16 cellular contexts compared by ENCODE assay signal in the genomic region with DNA sequence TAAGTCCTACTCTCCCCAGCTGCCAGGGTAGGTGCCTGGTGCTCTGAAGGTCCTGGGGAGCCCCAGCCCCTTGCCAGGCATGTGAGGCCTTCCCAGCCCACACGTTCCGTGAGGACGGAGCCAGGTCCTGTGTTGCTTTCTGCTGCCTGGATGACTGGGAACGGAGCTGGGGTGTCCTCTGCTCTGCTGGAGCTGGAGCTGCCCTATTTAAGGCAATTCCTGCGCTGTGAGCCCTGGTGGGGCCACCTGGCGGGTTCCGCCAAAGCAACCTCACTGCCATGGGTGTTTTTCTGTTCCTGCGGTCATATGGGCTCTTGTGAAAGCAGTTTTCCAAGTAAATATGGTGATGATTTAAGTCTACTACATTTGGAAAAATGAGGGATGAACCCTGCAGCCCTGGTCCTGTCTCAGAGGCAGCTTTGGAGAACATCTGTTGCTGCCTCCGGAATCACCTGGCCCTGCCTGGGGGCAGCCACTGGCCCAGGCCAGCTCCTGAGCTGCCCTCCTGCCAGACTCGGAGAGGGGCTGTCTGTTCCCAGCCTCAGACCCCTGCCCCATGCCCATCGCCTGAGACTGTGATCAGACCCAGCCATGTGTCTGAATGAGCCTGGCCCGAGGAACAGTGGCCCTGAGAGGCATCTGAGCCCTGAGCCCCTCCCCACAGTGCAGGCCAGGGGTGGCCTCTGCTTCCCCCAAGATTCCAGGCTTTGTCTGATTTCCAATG. TPM values are rescaled to one million over a fixed set of nuclear protein-coding genes. Genes with fewer than 3 reads are reported as not detected.
DNase-seq lines count a peak whose midpoint lies in the region; ATAC-seq, FAIRE-seq and TF ChIP-seq lines count a peak whose summit lies in the region.
"Had no signal": no experiment of that assay in that cellular context is flagged by ENCODE, and none has a peak within 500 bp of the region (broad histone marks: within the 10 kb centered on the region; RNA-seq: fewer than 3 reads in every experiment).

No MANE protein-coding gene starts in this region.

- H3K9me3 ChIP-seq in AG04450 (ENCODE audit: control insufficient read depth, insufficient read depth, low read length) (no peaks in the 10 kb centered on the region; the same call in 1 of the 2 replicates), H9 (ENCODE audit: control insufficient read depth, low read depth, low read length) (no peaks in the 10 kb centered on the region), pancreas (no peaks in the 10 kb centered on the region)

- peaks cover 6 to 24% of the 10 kb centered on the region in 2 experiments for H3K4me1 Mint-ChIP-seq in H9

- H3K18ac ChIP-seq in H9 (ENCODE audit: insufficient read length, low read depth, low read length) = peak overlapping the region; percentile 18

- H3K27ac ChIP-seq in AG04450 (ENCODE audit: low read depth, low read length) (peak overlapping the region; percentile 99), H9 (ENCODE audit: insufficient read length, low read depth, low read length) (no peak overlapping the region), coronary artery (peak overlapping the region; percentile 29 to 89), pancreas (no peak overlapping the region)
- H3K27ac ChIP-seq: C4-2B had no signal

- H3K27ac Mint-ChIP-seq in H9 = peak overlapping the region in 1 of 3 experiments; percentile 39; a peak in 1 of 7 replicates
- H3K27ac Mint-ChIP-seq: activated naive CD4-positive, alpha-beta T cell treated with anti-CD3 and anti-CD28 coated beads for 36 hours; naive thymus-derived CD4-positive, alpha-beta T cell had no signal

- no peak overlapping the region for H3K56ac ChIP-seq in H9 (ENCODE audit: insufficient read length, low read depth, low read length)

- no peak overlapping the region for H3K4me3 Mint-ChIP-seq in H9
- H3K4me3 Mint-ChIP-seq: activated naive CD4-positive, alpha-beta T cell treated with anti-CD3 and anti-CD28 coated beads for 36 hours; naive thymus-derived CD4-positive, alpha-beta T cell had no signal

- no peak overlapping the region for H2BK12ac ChIP-seq in H9 (ENCODE audit: insufficient read length, low read depth, low read length)

- H3K4me1 ChIP-seq in H9 (ENCODE audit: insufficient read depth, low read length) (no peaks in the 10 kb centered on the region; the same call in 1 of the 2 replicates), pancreas (peaks cover 4 to 15% (median 5%) of the 10 kb centered on the region in 3 donors)

- no peak for TF ChIP-seq CTCF in AG04450 (IDR thresholded peaks at IDR 0.05; ENCODE audit: low read depth, low read length)
- TF ChIP-seq CTCF in H9 (conservative IDR thresholded peaks at IDR 0.05) = no peak
- no peak for TF ChIP-seq CTCF in coronary artery (IDR thresholded peaks at IDR 0.05)
- no peak for TF ChIP-seq CTCF in pancreas (IDR thresholded peaks at IDR 0.05)

- no peaks in the 10 kb centered on the region for H3K36me3 ChIP-seq in pancreas

- intact Hi-C loops in pancreas (cut with DNase I) = no loop called here

- H3K79me2 ChIP-seq in H9 (ENCODE audit: insufficient read depth, low read length) = no peaks in the 10 kb centered on the region

- H4K8ac ChIP-seq in H9 (replicated peaks; ENCODE audit: insufficient read length, low read depth, low read length) = no peak overlapping the region

- H3K27me3 Mint-ChIP-seq in H9 (ENCODE audit: low read depth) = peaks cover 31% of the 10 kb centered on the region

- POLR2A ChIA-PET in AG04450 (lab: Yijun Ruan, JAX) = interaction anchor here (0.5 to 1.9 kb wide), 3 partner anchors 11 to 100 kb away, joined by 4 to 11 read pairs (median 5); partner anchors contain the start of gene FGFRL1

- H3K79me1 ChIP-seq in H9 (ENCODE audit: insufficient read depth, low read depth, low read length, poor library complexity, severe bottlenecking) = no peaks in the 10 kb centered on the region

- peaks cover 4% of the 10 kb centered on the region for H3K23me2 ChIP-seq in H9 (ENCODE audit: insufficient read length, low read depth, low read length, poor library complexity, severe bottlenecking)

- H3K14ac ChIP-seq in H9 (ENCODE audit: insufficient read depth, low read length) = peak overlapping the region; percentile 36; the same call in 1 of the 2 replicates

- H4K20me1 ChIP-seq in H9 (ENCODE audit: control insufficient read depth, insufficient read depth, insufficient read length) = no peaks in the 10 kb centered on the region

- no peak for ATAC-seq in pancreas
- ATAC-seq in HG03025 (IDR thresholded peaks at IDR 0.05; ENCODE audit: low FRiP score, unreplicated experiment) = no peak

- H3K4me3 ChIP-seq in AG04450 (ENCODE audit: low read depth, low read length) = no peak overlapping the region
- no peak overlapping the region for H3K4me3 ChIP-seq in coronary artery
- no peak overlapping the region for H3K4me3 ChIP-seq in pancreas

- peak overlapping the region; percentile 55 for H4K91ac ChIP-seq in H9 (ENCODE audit: insufficient read length, low read depth, low read length)

- H3K9me3 Mint-ChIP-seq in H9 = no peaks in the 10 kb centered on the region; a peak in 3 of 5 replicates

- H3K23ac ChIP-seq in H9 (ENCODE audit: insufficient read length, low read depth, low read length) = no peak overlapping the region

- H2BK15ac ChIP-seq in H9 (ENCODE audit: low read depth, low read length) = no peak overlapping the region

- no peak for DNase-seq in AG04450 (ENCODE audit: low read depth, low spot score)
- no peak for DNase-seq in H9
- no peak for DNase-seq in coronary artery (ENCODE audit: low spot score)
- DNase-seq in pancreas = peak in 4 of 6 donors; percentile 2 to 65 (median 33)
- DNase-seq in NCI-H2227 treated with DMSO at 0.1 percent for 48 hours (lab: John Stamatoyannopoulos, UW) = no peak
- DNase-seq in NCI-H774 (lab: John Stamatoyannopoulos, UW) = no peak
- DNase-seq in SHP77 treated with DMSO at 0.1 percent for 48 hours (lab: John Stamatoyannopoulos, UW) = no peak
- DNase-seq: activated naive CD4-positive, alpha-beta T cell treated with anti-CD3 and anti-CD28 coated beads for 36 hours; cortex of kidney; naive thymus-derived CD4-positive, alpha-beta T cell; NCI-H2171; OCI-M1 had no signal

- H3K27me3 ChIP-seq in AG04450 (ENCODE audit: control insufficient read depth, insufficient read depth, low read length) (no peaks in the 10 kb centered on the region), H9 (ENCODE audit: insufficient read depth, low read length) (no peaks in the 10 kb centered on the region; the same call in 1 of the 2 replicates), pancreas (no peaks in the 10 kb centered on the region)

- H3T11ph ChIP-seq in H9 (ENCODE audit: low read length) = no peak overlapping the region

- H2BK5ac ChIP-seq in H9 (ENCODE audit: insufficient read length, low read length) = no peak overlapping the region

- no peak overlapping the region for H2AFZ ChIP-seq in H9 (ENCODE audit: low read length)

- no peak overlapping the region for H2BK20ac ChIP-seq in H9 (ENCODE audit: low read depth, low read length, poor library complexity, severe bottlenecking)

- H4K5ac ChIP-seq in H9 (ENCODE audit: insufficient read length, low read depth, low read length) = no peak overlapping the region

- H3K36me3 Mint-ChIP-seq in H9 (ENCODE audit: insufficient read depth in 1 of 3, low read depth in 3 of 3) = peaks cover 0 to 2% (median 0%) of the 10 kb centered on the region in 3 experiments; a peak in 2 of 7 replicates

- FAIRE-seq in pancreas (lab: Jason Lieb, UNC) = no peak
- FAIRE-seq: G401.6 had no signal

- CTCF ChIA-PET in AG04450 (lab: Charles Lee) = no interaction called here

- H3K4me2 ChIP-seq in H9 (ENCODE audit: insufficient read depth, insufficient read length, low read length) = no peak overlapping the region

- no peak overlapping the region for H3K9ac ChIP-seq in H9 (ENCODE audit: extremely low read depth, insufficient read length, low read length)

- H2AK5ac ChIP-seq in H9 (ENCODE audit: insufficient read length, low read length) = no peak overlapping the region

- no peak overlapping the region for H2BK120ac ChIP-seq in H9 (ENCODE audit: low read depth, low read length, poor library complexity, severe bottlenecking)

- no CpG with 5 or more reads among the region's 12 CpGs for WGBS in H9 (ENCODE audit: extremely low coverage, insufficient read length, low lambda C conversion rate)
- WGBS in pancreas, 2 donors = 84 to 92% methylated on average over 12 of the region's 12 CpGs

- H3K4ac ChIP-seq in H9 (ENCODE audit: low read depth, low read length) = peak overlapping the region; percentile 32; the same call in 1 of the 2 replicates

RNA-seq across cellular contexts. Expression of gene FGFRL1, which starts 33.2 kb away (rescaled TPM):
- polyA plus RNA-seq in AG04450 (2011; rRNA removed) (11.2 and 22.3 TPM in 2 replicates), pancreas (10 to 100 TPM; 15.4 to 42.8 TPM)
- 62.4 and 108 TPM in 2 replicates for polyA minus RNA-seq in AG04450 (2011; rRNA and poly(A)+ RNA removed)
- total RNA-seq in H9 (2021) (25.8 and 26.1 TPM in 2 replicates), pancreas (10 to 100 TPM; 25.1 to 41.4 (median 31.1) TPM)

RNA-seq across cellular contexts. Expression of gene SLC26A1, which starts 51.4 kb away (rescaled TPM):
- polyA plus RNA-seq in AG04450 (2011; rRNA removed) (0.05 and 0.06 TPM in 2 replicates), pancreas (1 to 10 TPM in 1 of 2 donors, under 1 TPM in 1; 0.45 to 1.6 TPM)
- polyA minus RNA-seq in AG04450 (2011; rRNA and poly(A)+ RNA removed) = not detected in 2 replicates
- total RNA-seq in H9 (2021) (0.09 and 0.13 TPM in 2 replicates), pancreas (1 to 10 TPM in 2 of 6 donors, under 1 TPM in 4; 0.28 to 1.7 (median 0.66) TPM)
- total RNA-seq: activated CD8-positive, alpha-beta memory T cell treated with anti-CD3 and anti-CD28 coated beads for 36 hours; activated naive CD4-positive, alpha-beta T cell treated with anti-CD3 and anti-CD28 coated beads for 36 hours had no signal

RNA-seq across cellular contexts. Expression of gene IDUA, which starts 57.8 kb away (rescaled TPM):
- polyA plus RNA-seq in AG04450 (2011; rRNA removed) (3.9 and 5.9 TPM in 2 replicates), pancreas (10 to 100 TPM; 40.7 to 56.9 TPM)
- polyA minus RNA-seq in AG04450 (2011; rRNA and poly(A)+ RNA removed) = 1.7 and 3.4 TPM in 2 replicates
- total RNA-seq in H9 (2021) (9.4 and 14.5 TPM in 2 replicates), pancreas (10 to 100 TPM; 17.6 to 33.7 (median 20.2) TPM)

Comparison
In these comparisons a context has a peak if more than half of its experiments do, and no peak if none do; other contexts are left out.
1. DNase-seq: peak in pancreas (4 of 6); none in AG04450 (single experiment), H9 (single experiment), coronary artery (single experiment), NCI-H2227 treated with DMSO at 0.1 percent for 48 hours (single experiment), NCI-H774 (single experiment) and SHP77 treated with DMSO at 0.1 percent for 48 hours (single experiment).
2. H3K27ac ChIP-seq: peak in AG04450 (single experiment) and coronary artery (2 of 2); none in H9 (single experiment) and pancreas (0 of 4).